2 cellular contexts compared by ENCODE assay signal in genomic region chr2:52831216-52831615, GRCh38.
"Had no signal": no experiment of that assay in that cellular context is flagged by ENCODE, and none has a peak within 500 bp of the region (broad histone marks: within the 10 kb centered on the region; RNA-seq: fewer than 3 reads in every experiment).

No MANE protein-coding gene starts in this region.

- DNase-seq: IMR-90, KBM-7 had no signal
